Comparison of ENCODE assay signal across 1 cellular context in the genomic region with DNA sequence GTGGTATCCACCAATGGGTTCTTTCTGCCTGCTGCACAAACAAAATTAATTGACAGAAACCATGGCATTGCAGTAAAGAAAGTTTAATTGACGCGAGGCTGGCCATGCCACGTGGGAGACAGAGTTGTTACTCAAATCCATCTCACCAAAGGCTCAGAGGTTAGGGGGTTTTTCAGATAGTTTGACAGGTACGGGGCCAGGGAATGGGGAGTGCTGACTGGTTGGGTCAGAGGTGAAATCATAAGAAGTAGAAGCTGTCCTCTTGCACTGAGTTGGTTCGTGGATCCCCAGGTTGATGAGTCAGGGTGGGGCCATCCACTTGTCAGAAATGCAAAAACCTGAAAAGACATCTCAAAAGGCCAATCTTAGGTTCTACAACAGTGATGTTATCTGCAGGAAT.
A peak's percentile ranks its signal among the peaks of the same experiment; 100 is the strongest.
TF ChIP-seq lines count a peak whose summit lies in the region.

No MANE protein-coding gene starts in this region.

TF ChIP-seq in GM12878, 131 proteins besides CTCF, POLR2A, EP300 and RAD21:
- TF ChIP-seq ZNF384 (IDR thresholded peaks at IDR 0.05; ENCODE audit: borderline replicate concordance, low read depth, low read length): no peak
- TF ChIP-seq, protein P1, sequence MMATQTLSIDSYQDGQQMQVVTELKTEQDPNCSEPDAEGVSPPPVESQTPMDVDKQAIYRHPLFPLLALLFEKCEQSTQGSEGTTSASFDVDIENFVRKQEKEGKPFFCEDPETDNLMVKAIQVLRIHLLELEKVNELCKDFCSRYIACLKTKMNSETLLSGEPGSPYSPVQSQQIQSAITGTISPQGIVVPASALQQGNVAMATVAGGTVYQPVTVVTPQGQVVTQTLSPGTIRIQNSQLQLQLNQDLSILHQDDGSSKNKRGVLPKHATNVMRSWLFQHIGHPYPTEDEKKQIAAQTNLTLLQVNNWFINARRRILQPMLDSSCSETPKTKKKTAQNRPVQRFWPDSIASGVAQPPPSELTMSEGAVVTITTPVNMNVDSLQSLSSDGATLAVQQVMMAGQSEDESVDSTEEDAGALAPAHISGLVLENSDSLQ (IDR thresholded peaks at IDR 0.05): peak; percentile 35; the same call in 1 of the 2 replicates
